12 cellular contexts compared by ENCODE assay signal in genomic region chr11:117299351-117300300, GRCh38. TPM values are rescaled to one million over a fixed set of nuclear protein-coding genes. Genes with fewer than 3 reads are reported as not detected.
DNase-seq lines count a peak whose midpoint lies in the region; ATAC-seq, FAIRE-seq and TF ChIP-seq lines count a peak whose summit lies in the region.
"Had no signal": no experiment of that assay in that cellular context is flagged by ENCODE, and none has a peak within 500 bp of the region (broad histone marks: within the 10 kb centered on the region; RNA-seq: fewer than 3 reads in every experiment).

No MANE protein-coding gene starts in this region.

- peak overlapping the region; percentile 13 for H3K4me3 Mint-ChIP-seq in neural progenitor cell
- H3K4me3 Mint-ChIP-seq: activated CD8-positive, alpha-beta T cell treated with anti-CD3 and anti-CD28 coated beads for 36 hours had no signal

- H3K9me3 Mint-ChIP-seq in neural progenitor cell: no peaks in the 10 kb centered on the region
- H3K9me3 Mint-ChIP-seq: activated CD8-positive, alpha-beta T cell treated with anti-CD3 and anti-CD28 coated beads for 36 hours; activated naive CD4-positive, alpha-beta T cell treated with anti-CD3 and anti-CD28 coated beads, Interleukin-2, amount 50 U/mL, for 72 hours had no signal

- FAIRE-seq in GM12892 (lab: Jason Lieb, UNC): no peak

- H3K36me3 ChIP-seq in BE2C (peaks cover 3% of the 10 kb centered on the region; the same call in 1 of the 2 replicates), NT2/D1 (ENCODE audit: insufficient read depth, insufficient read length, low read length) (peaks cover 7% of the 10 kb centered on the region), neural progenitor cell (no peaks in the 10 kb centered on the region)

- peaks cover 22% of the 10 kb centered on the region for H3K4me1 Mint-ChIP-seq in neural progenitor cell

- H3K9me3 ChIP-seq in BE2C (no peaks in the 10 kb centered on the region), NT2/D1 (ENCODE audit: insufficient read depth, low read length) (no peaks in the 10 kb centered on the region), neural progenitor cell (ENCODE audit: low read depth) (no peaks in the 10 kb centered on the region)

- H3K4me2 ChIP-seq in neural progenitor cell: peak overlapping the region; percentile 59

- peak overlapping the region; percentile 87 for H2AFZ ChIP-seq in neural progenitor cell (replicated peaks)

- peak; percentile 24 for DNase-seq in BE2C
- no peak for DNase-seq in NT2/D1 (ENCODE audit: low read depth, low spot score)
- peak; percentile 61 for DNase-seq in cardiac septum (ENCODE audit: low spot score)
- DNase-seq in neural progenitor cell (ENCODE audit: low spot score): peak; percentile 20
- no peak for DNase-seq in GM12892 (ENCODE audit: insufficient read length)
- DNase-seq in SKM-1 (lab: John Stamatoyannopoulos, UW; ENCODE audit: unreplicated experiment): no peak
- no peak for DNase-seq in HUDEP-2 (lab: John Stamatoyannopoulos, UW; ENCODE audit: unreplicated experiment in 76 of 76)
- DNase-seq: activated CD8-positive, alpha-beta T cell treated with anti-CD3 and anti-CD28 coated beads for 36 hours; effector CD8-positive, alpha-beta T cell; NCI-H82 had no signal

- no peak overlapping the region for H3K4me3 ChIP-seq in BE2C (ENCODE audit: low read depth, low read length)
- no peak overlapping the region for H3K4me3 ChIP-seq in NT2/D1 (ENCODE audit: insufficient read length, low read depth)
- H3K4me3 ChIP-seq in neural progenitor cell: no peak overlapping the region

- no peak for TF ChIP-seq CTCF in BE2C (IDR thresholded peaks at IDR 0.05; ENCODE audit: low read depth, low read length)
- TF ChIP-seq CTCF in neural progenitor cell (IDR thresholded peaks at IDR 0.05): no peak

- no peak for ATAC-seq in HG03442 (IDR thresholded peaks at IDR 0.05; ENCODE audit: unreplicated experiment)
- ATAC-seq: activated CD8-positive, alpha-beta T cell treated with anti-CD3 and anti-CD28 coated beads for 36 hours; activated naive CD4-positive, alpha-beta T cell treated with anti-CD3 and anti-CD28 coated beads, Interleukin-2, amount 50 U/mL, for 72 hours had no signal

- intact Hi-C loops in cardiac septum (cut with DNase I): no loop called here

- peak overlapping the region; percentile 53 for H3K9ac ChIP-seq in NT2/D1 (ENCODE audit: insufficient read length, low read depth)
- no peak overlapping the region for H3K9ac ChIP-seq in neural progenitor cell

- H3K27me3 Mint-ChIP-seq in neural progenitor cell (ENCODE audit: insufficient read depth, low read depth): peaks cover 11% of the 10 kb centered on the region
- H3K27me3 Mint-ChIP-seq: activated CD8-positive, alpha-beta T cell treated with anti-CD3 and anti-CD28 coated beads for 36 hours had no signal

- H3K79me2 ChIP-seq in neural progenitor cell (ENCODE audit: low read depth): no peaks in the 10 kb centered on the region

- peak overlapping the region; percentile 72 for H3K27ac Mint-ChIP-seq in neural progenitor cell
- H3K27ac Mint-ChIP-seq: activated CD8-positive, alpha-beta T cell treated with anti-CD3 and anti-CD28 coated beads for 36 hours had no signal

- peak overlapping the region; percentile 67 for H3K27ac ChIP-seq in neural progenitor cell

- H4K20me1 ChIP-seq in neural progenitor cell (ENCODE audit: low read depth): no peaks in the 10 kb centered on the region

- no peaks in the 10 kb centered on the region for H3K36me3 Mint-ChIP-seq in neural progenitor cell
- H3K36me3 Mint-ChIP-seq: activated naive CD4-positive, alpha-beta T cell treated with anti-CD3 and anti-CD28 coated beads, Interleukin-2, amount 50 U/mL, for 72 hours had no signal

- peaks cover 11% of the 10 kb centered on the region for H3K4me1 ChIP-seq in BE2C
- H3K4me1 ChIP-seq in NT2/D1 (ENCODE audit: insufficient read depth, insufficient read length): peaks cover 4% of the 10 kb centered on the region
- peaks cover 22% of the 10 kb centered on the region for H3K4me1 ChIP-seq in neural progenitor cell

- H3F3A ChIP-seq in neural progenitor cell (ENCODE audit: low read depth): peaks cover 24% of the 10 kb centered on the region

- TF ChIP-seq POLR2A in GM12892 (IDR thresholded peaks at IDR 0.05; ENCODE audit: low read depth, low read length): no peak

- H3K27me3 ChIP-seq in BE2C (no peaks in the 10 kb centered on the region), NT2/D1 (ENCODE audit: insufficient read depth, insufficient read length) (no peaks in the 10 kb centered on the region), neural progenitor cell (no peaks in the 10 kb centered on the region)

RNA-seq across cellular contexts. Expression of gene BACE1-AS, which starts 8.5 kb away (rescaled TPM):
- polyA plus RNA-seq in BE2C (2012; ENCODE audit: insufficient read depth, insufficient read length, low read depth): 7.9 TPM
- total RNA-seq in cardiac septum (9.2 TPM), neural progenitor cell (ENCODE audit: low replicate concordance) (7.6 and 10.3 TPM in 2 replicates)
- polyA plus RNA-seq in GM12892 (2012; ENCODE audit: missing spikeins): 3.6 TPM

RNA-seq across cellular contexts. Expression of gene BACE1, which starts 16.4 kb away (rescaled TPM):
- polyA plus RNA-seq in BE2C (2012; ENCODE audit: insufficient read depth, insufficient read length, low read depth): 16.8 TPM
- total RNA-seq in cardiac septum (15.7 TPM), neural progenitor cell (ENCODE audit: low replicate concordance) (8.2 and 16.3 TPM in 2 replicates)
- polyA plus RNA-seq in GM12892 (2012; ENCODE audit: missing spikeins): 2.1 TPM

RNA-seq across cellular contexts. Expression of gene CEP164, which starts 28.0 kb away (rescaled TPM):
- polyA plus RNA-seq in BE2C (2012; ENCODE audit: insufficient read depth, insufficient read length, low read depth): 38.7 TPM
- total RNA-seq in cardiac septum (9.9 TPM), neural progenitor cell (ENCODE audit: low replicate concordance) (24.2 and 26.0 TPM in 2 replicates)
- polyA plus RNA-seq in GM12892 (2012; ENCODE audit: missing spikeins): 15.4 TPM

Comparison
In these comparisons a context has a peak if more than half of its experiments do, and no peak if none do; other contexts are left out.
1. DNase-seq: peak in BE2C (single experiment), cardiac septum (single experiment) and neural progenitor cell (single experiment); none in NT2/D1 (single experiment), GM12892 (single experiment), SKM-1 (single experiment) and HUDEP-2 (0 of 76).